20 cellular contexts compared by ENCODE assay signal in the genomic region with DNA sequence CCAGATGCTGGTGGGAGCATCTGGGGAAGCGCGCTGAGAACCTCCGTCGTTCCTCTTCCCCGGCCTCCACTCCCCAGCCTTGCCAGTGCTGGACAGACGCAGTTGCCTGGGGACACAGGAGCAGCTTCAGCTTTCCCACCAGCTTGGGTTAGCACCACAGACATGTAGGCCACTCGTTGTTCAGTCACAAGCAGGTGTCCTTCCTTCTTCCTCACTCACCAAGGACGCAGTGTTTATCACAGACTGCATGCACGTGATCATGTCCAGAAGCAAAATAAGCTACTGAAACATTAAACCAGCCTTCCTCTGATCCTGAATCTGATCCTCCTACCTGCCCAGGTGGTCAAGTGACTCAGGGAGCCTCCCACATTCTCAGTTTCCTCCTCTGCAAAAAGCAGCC.
DNase-seq lines count a peak whose midpoint lies in the region; ATAC-seq and TF ChIP-seq lines count a peak whose summit lies in the region.
"Had no signal": no experiment of that assay in that cellular context is flagged by ENCODE, and none has a peak within 500 bp of the region (broad histone marks: within the 10 kb centered on the region; RNA-seq: fewer than 3 reads in every experiment).

No MANE protein-coding gene starts in this region.

- peak overlapping the region; percentile 41; the same call in 1 of the 2 replicates for H2BK120ac ChIP-seq in IMR-90 (ENCODE audit: low read depth, low read length)

- H2BK5ac ChIP-seq in IMR-90 (ENCODE audit: low read depth, low read length, poor library complexity, severe bottlenecking): no peak overlapping the region

- no peak overlapping the region for H2AK9ac ChIP-seq in IMR-90 (replicated peaks; ENCODE audit: low read depth, low read length, poor library complexity)

- WGBS in IMR-90 (ENCODE audit: extremely low coverage in 2 of 2, insufficient read length in 1 of 2), 2 experiments: 79% methylated on average over 9 of the region's 9 CpGs; no CpG with 5 or more reads in 1 of the 2 experiments

- no peak overlapping the region for H3K56ac ChIP-seq in IMR-90 (ENCODE audit: extremely low read depth, insufficient read depth, low read length)

- POLR2A ChIA-PET in IMR-90 (lab: Charles Lee; ENCODE audit: unreplicated experiment): no interaction called here
- POLR2A ChIA-PET in PC-3 (lab: Charles Lee; ENCODE audit: unreplicated experiment): interaction anchor here (0.6 kb wide), 2 partner anchors 119 kb away, joined by 4 read pairs; no protein-coding TSS in a partner anchor

- peak overlapping the region; percentile 73; the same call in 1 of the 2 replicates for H3K27ac ChIP-seq in BLaER1
- no peak overlapping the region for H3K27ac ChIP-seq in IMR-90 (ENCODE audit: insufficient read depth, low read length)
- no peak overlapping the region for H3K27ac ChIP-seq in PC-3 (ENCODE audit: low read length)
- no peak overlapping the region for H3K27ac ChIP-seq in foreskin keratinocyte
- H3K27ac ChIP-seq: cardiac muscle cell, suprapubic skin, uterus had no signal

- no peaks in the 10 kb centered on the region for H3F3A ChIP-seq in PC-3 (ENCODE audit: low read length, unreplicated experiment)

- no peaks in the 10 kb centered on the region for H3K9me2 ChIP-seq in PC-3 (replicated peaks; ENCODE audit: low read length)

- in situ Hi-C loops in IMR-90 (cut with MboI; ENCODE audit: low sequenced_read_pairs): no loop called here

- no peak for TF ChIP-seq CTCF in IMR-90 (conservative IDR thresholded peaks at IDR 0.05; ENCODE audit: low read depth, low read length)
- no peak for TF ChIP-seq CTCF in PC-3 (conservative IDR thresholded peaks at IDR 0.05; ENCODE audit: low read depth, low read length)
- no peak for TF ChIP-seq CTCF in foreskin keratinocyte (conservative IDR thresholded peaks at IDR 0.05)

- no peak for TF ChIP-seq POLR2A in IMR-90 (IDR thresholded peaks at IDR 0.05; ENCODE audit: low read depth, low read length)

- no peaks in the 10 kb centered on the region for H3K9me3 ChIP-seq in BLaER1
- no peaks in the 10 kb centered on the region for H3K9me3 ChIP-seq in IMR-90 (ENCODE audit: control insufficient read depth, insufficient read depth, low read length)
- H3K9me3 ChIP-seq in PC-3 (ENCODE audit: low read length): no peaks in the 10 kb centered on the region
- H3K9me3 ChIP-seq: suprapubic skin, uterus had no signal

- H4K91ac ChIP-seq in IMR-90 (ENCODE audit: insufficient read depth, low read depth, low read length): peak overlapping the region; percentile 43; the same call in 1 of the 2 replicates

- H3K4me1 ChIP-seq in BLaER1 (peaks cover 58% of the 10 kb centered on the region), IMR-90 (ENCODE audit: control insufficient read depth, insufficient read depth, low read length) (peaks cover 23% of the 10 kb centered on the region), PC-3 (ENCODE audit: insufficient read depth, low read length) (peaks cover 27% of the 10 kb centered on the region), foreskin keratinocyte (no peaks in the 10 kb centered on the region)

- peak overlapping the region; percentile 14 for H2BK20ac ChIP-seq in IMR-90 (ENCODE audit: low read depth, low read length)

- peaks cover 0 to 13% of the 10 kb centered on the region in 2 experiments; a peak in 3 of 4 replicates for H3K79me1 ChIP-seq in IMR-90 (ENCODE audit: low read depth in 1 of 2, low read length in 2 of 2)

- peak overlapping the region; percentile 86; the same call in 1 of the 2 replicates for H2AK5ac ChIP-seq in IMR-90 (ENCODE audit: low read depth, low read length)

- H3K4ac ChIP-seq in IMR-90 (ENCODE audit: low read depth, low read length): 0 out of 2 replicates have a peak overlapping the region, but pooled peaks have one; percentile 17

- H4K20me1 ChIP-seq in BLaER1: no peaks in the 10 kb centered on the region
- H4K20me1 ChIP-seq in IMR-90 (ENCODE audit: insufficient read depth, low read length): no peaks in the 10 kb centered on the region
- no peaks in the 10 kb centered on the region for H4K20me1 ChIP-seq in PC-3 (ENCODE audit: low read length)

- no peaks in the 10 kb centered on the region for H3K79me2 ChIP-seq in PC-3 (ENCODE audit: low read length)

- no peak overlapping the region for H2AFZ ChIP-seq in IMR-90 (replicated peaks; ENCODE audit: low read length, poor library complexity)
- H2AFZ ChIP-seq in PC-3 (ENCODE audit: low read length): no peak overlapping the region

- no TSS peak for BruUV-seq in IMR-90 (replicated peaks; lab: Mats Ljungman, UMichigan)
- BruUV-seq in PC-3 (replicated peaks; lab: Mats Ljungman, UMichigan): no TSS peak

- no peak overlapping the region for H3K23ac ChIP-seq in IMR-90 (ENCODE audit: low read depth, low read length)

- no peak overlapping the region for H3K9ac ChIP-seq in BLaER1
- H3K9ac ChIP-seq in IMR-90 (ENCODE audit: low read depth, low read length): no peak overlapping the region
- H3K9ac ChIP-seq in PC-3 (ENCODE audit: low read length): no peak overlapping the region

- DNase-seq in IMR-90: no peak
- peak; percentile 49 for DNase-seq in PC-3
- peak in 1 of 2 donors; percentile 55 for DNase-seq in foreskin keratinocyte
- no peak for DNase-seq in DMS153 (lab: John Stamatoyannopoulos, UW)
- no peak for DNase-seq in cerebellum (ENCODE audit: low spot score)
- no peak for DNase-seq in activated T-cell treated with anti-CD3 and anti-CD28 coated beads, Interleukin-2, amount 50 U/mL, for 48 hours
- DNase-seq: anterior cingulate cortex, cortex of kidney, foreskin melanocyte, left cardiac atrium, NCI-H1694, NCI-H345, NCI-H82 had no signal

- H4K8ac ChIP-seq in IMR-90 (ENCODE audit: low read depth in 2 of 2, low read length in 2 of 2): no peak overlapping the region

- peak overlapping the region; percentile 78; the same call in 1 of the 3 replicates for H2BK15ac ChIP-seq in IMR-90 (ENCODE audit: low read depth, low read length)

- H4K5ac ChIP-seq in IMR-90 (ENCODE audit: low read depth, low read length): no peak overlapping the region

- intact Hi-C loops in IMR-90 (cut with micrococcal nuclease): no loop called here
- intact Hi-C loops in PC-3 (cut with micrococcal nuclease): no loop called here

- H3K4me3 ChIP-seq in BLaER1 (no peak overlapping the region), IMR-90 (ENCODE audit: insufficient read depth, low read depth, low read length) (no peak overlapping the region), PC-3 (ENCODE audit: low read length) (no peak overlapping the region)
- H3K4me3 ChIP-seq: cardiac muscle cell, suprapubic skin, uterus had no signal

- TF ChIP-seq RAD21 in IMR-90 (IDR thresholded peaks at IDR 0.05; ENCODE audit: low read length): no peak

- H3K9me1 ChIP-seq in IMR-90 (ENCODE audit: insufficient read depth, low read length): peaks cover 19% of the 10 kb centered on the region

- H3K27me3 ChIP-seq in BLaER1 (no peaks in the 10 kb centered on the region), IMR-90 (ENCODE audit: control insufficient read depth, insufficient read depth, low read length) (no peaks in the 10 kb centered on the region), PC-3 (ENCODE audit: low read length) (no peaks in the 10 kb centered on the region), foreskin keratinocyte (peaks cover 5% of the 10 kb centered on the region)
- H3K27me3 ChIP-seq: suprapubic skin, uterus had no signal

- H3K36me3 ChIP-seq in BLaER1 (no peaks in the 10 kb centered on the region), IMR-90 (ENCODE audit: control insufficient read depth, insufficient read depth, low read length) (no peaks in the 10 kb centered on the region), PC-3 (ENCODE audit: low read depth, low read length) (no peaks in the 10 kb centered on the region)
- H3K36me3 ChIP-seq: cardiac muscle cell, suprapubic skin, uterus had no signal

- CTCF ChIA-PET in IMR-90 (lab: Yijun Ruan, JAX): interaction anchor here (0.7 kb wide), 1 partner anchor 1114 kb away, joined by 4 read pairs; no protein-coding TSS in a partner anchor
- CTCF ChIA-PET in PC-3 (lab: Charles Lee): interaction anchor here (0.7 to 1.1 kb wide), 2 partner anchors 50 to 692 kb away, joined by 3 to 7 read pairs; no protein-coding TSS in a partner anchor

- ATAC-seq in IMR-90 (ENCODE audit: low read depth) (no peak), PC-3 (no peak), foreskin keratinocyte (peak; percentile 35)
- ATAC-seq in activated CD4-positive, CD25-positive, alpha-beta regulatory T cell treated with anti-CD3 and anti-CD28 coated beads, Interleukin-2, amount 50 U/mL, for 24 hours: no peak
- ATAC-seq: esophagus mucosa, left cardiac atrium, sciatic nerve had no signal

- no peak overlapping the region for H3K14ac ChIP-seq in IMR-90 (replicated peaks; ENCODE audit: low read depth, low read length)

- H3K18ac ChIP-seq in IMR-90 (ENCODE audit: low read depth, low read length): no peak overlapping the region

- H3K4me2 ChIP-seq in BLaER1: peak overlapping the region; percentile 81
- H3K4me2 ChIP-seq in IMR-90 (ENCODE audit: low read depth, low read length): no peak overlapping the region
- H3K4me2 ChIP-seq in PC-3 (ENCODE audit: low read length): no peak overlapping the region

- dilution Hi-C loops in IMR-90 (cut with HindIII; ENCODE audit: low sequenced_read_pairs, unreplicated experiment): no loop called here

TF ChIP-seq in IMR-90, 13 proteins besides CTCF, POLR2A, EP300 and RAD21 (continues in another document):
- TF ChIP-seq MXI1 (IDR thresholded peaks at IDR 0.05; ENCODE audit: borderline replicate concordance, low read depth, low read length): no peak
- TF ChIP-seq NFE2L2 (IDR thresholded peaks at IDR 0.05; ENCODE audit: low read depth, low read length): no peak
- TF ChIP-seq CEBPB (IDR thresholded peaks at IDR 0.05; ENCODE audit: low read depth, low read length): no peak
- no peak for TF ChIP-seq SMC3 (IDR thresholded peaks at IDR 0.05; ENCODE audit: low read depth, low read length)
- no peak for TF ChIP-seq MAFK (IDR thresholded peaks at IDR 0.05; ENCODE audit: low read depth, low read length)
- no peak for TF ChIP-seq RFX5 (IDR thresholded peaks at IDR 0.05; ENCODE audit: low read depth, low read length)
- TF ChIP-seq, protein P1, sequence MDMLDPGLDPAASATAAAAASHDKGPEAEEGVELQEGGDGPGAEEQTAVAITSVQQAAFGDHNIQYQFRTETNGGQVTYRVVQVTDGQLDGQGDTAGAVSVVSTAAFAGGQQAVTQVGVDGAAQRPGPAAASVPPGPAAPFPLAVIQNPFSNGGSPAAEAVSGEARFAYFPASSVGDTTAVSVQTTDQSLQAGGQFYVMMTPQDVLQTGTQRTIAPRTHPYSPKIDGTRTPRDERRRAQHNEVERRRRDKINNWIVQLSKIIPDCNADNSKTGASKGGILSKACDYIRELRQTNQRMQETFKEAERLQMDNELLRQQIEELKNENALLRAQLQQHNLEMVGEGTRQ (IDR thresholded peaks at IDR 0.05; ENCODE audit: low read depth, low read length): no peak
- no peak for TF ChIP-seq FOS (IDR thresholded peaks at IDR 0.05; ENCODE audit: low read depth, low read length)
- TF ChIP-seq MAZ (IDR thresholded peaks at IDR 0.05; ENCODE audit: borderline replicate concordance, low read depth, low read length): no peak
- TF ChIP-seq CHD1 (IDR thresholded peaks at IDR 0.05; ENCODE audit: low read depth, low read length): no peak
